ENCODE assay signal across 9 cellular contexts in genomic region chr5:132012385-132013005, GRCh38. TPM values are rescaled to one million over a fixed set of nuclear protein-coding genes. Genes with fewer than 3 reads are reported as not detected.
DNase-seq lines count a peak whose midpoint lies in the region; ATAC-seq, FAIRE-seq and TF ChIP-seq lines count a peak whose summit lies in the region.
"Had no signal": no experiment of that assay in that cellular context is flagged by ENCODE, and none has a peak within 500 bp of the region (broad histone marks: within the 10 kb centered on the region; RNA-seq: fewer than 3 reads in every experiment).

No MANE protein-coding gene starts in this region.

- H3K36me3 Mint-ChIP-seq in CD4-positive, alpha-beta T cell (ENCODE audit: low read depth): no peaks in the 10 kb centered on the region

- peaks cover 15% of the 10 kb centered on the region; the same call in 1 of the 2 replicates for H4K20me1 ChIP-seq in K562 (replicated peaks; ENCODE audit: control insufficient read depth, insufficient read depth, low read length)

- no peak overlapping the region for H3K4me2 ChIP-seq in K562 (ENCODE audit: insufficient read depth, low read length)

- no peak overlapping the region for H3K27ac ChIP-seq in CD4-positive, alpha-beta T cell (ENCODE audit: low read depth, low read length)
- no peak overlapping the region for H3K27ac ChIP-seq in K562 (ENCODE audit: extremely low read depth, low read depth, low read length)
- H3K27ac ChIP-seq in kidney (ENCODE audit: low read depth in 2 of 2, low read length in 2 of 2): no peak overlapping the region
- no peak overlapping the region for H3K27ac ChIP-seq in transverse colon
- H3K27ac ChIP-seq: ascending aorta had no signal

- no peak overlapping the region for H3K4me3 ChIP-seq in MG63
- H3K4me3 ChIP-seq in K562: no peak overlapping the region
- no peak overlapping the region for H3K4me3 ChIP-seq in kidney (ENCODE audit: low read length in 2 of 2)
- H3K4me3 ChIP-seq in transverse colon: no peak overlapping the region

- H3K9me3 ChIP-seq in CD4-positive, alpha-beta T cell (ENCODE audit: control insufficient read depth, low read length): no peaks in the 10 kb centered on the region
- H3K9me3 ChIP-seq in MG63: no peaks in the 10 kb centered on the region
- no peaks in the 10 kb centered on the region for H3K9me3 ChIP-seq in K562 (replicated peaks; ENCODE audit: control insufficient read depth, insufficient read depth, low read depth, low read length)
- no peaks in the 10 kb centered on the region for H3K9me3 ChIP-seq in kidney (ENCODE audit: control insufficient read depth in 1 of 2, low read length in 2 of 2)
- no peaks in the 10 kb centered on the region for H3K9me3 ChIP-seq in transverse colon
- H3K9me3 ChIP-seq: ascending aorta had no signal

- H3K9me1 ChIP-seq in K562 (ENCODE audit: control insufficient read depth, insufficient read depth, low read length): no peaks in the 10 kb centered on the region

- H3K36me3 ChIP-seq in MG63 (no peaks in the 10 kb centered on the region), K562 (ENCODE audit: control insufficient read depth, insufficient read depth, low read length) (no peaks in the 10 kb centered on the region), kidney (ENCODE audit: control insufficient read depth in 1 of 2, insufficient read depth in 2 of 2, low read length in 2 of 2) (no peaks in the 10 kb centered on the region), transverse colon (no peaks in the 10 kb centered on the region)
- H3K36me3 ChIP-seq: ascending aorta had no signal

- POLR2A ChIA-PET in CD4-positive, alpha-beta T cell (lab: Charles Lee): no interaction called here
- POLR2A ChIA-PET in K562 (lab: Yijun Ruan, JAX): interaction anchor here (0.9 kb wide), 1 partner anchor 9 kb away, joined by 5 read pairs; no protein-coding TSS in a partner anchor

- TF ChIP-seq RAD21 in K562 (CRISPR knock-in tag; conservative IDR thresholded peaks at IDR 0.05 in 1 of 2, IDR thresholded peaks at IDR 0.05 in 1 of 2): no peak

- peaks cover 40% of the 10 kb centered on the region for H3K4me1 Mint-ChIP-seq in CD4-positive, alpha-beta T cell (ENCODE audit: low read depth)

- in situ Hi-C loops in K562 (cut with MboI) (loop anchor here (25.0 kb wide), 1 partner anchor 575 kb away; no protein-coding TSS in a partner anchor), transverse colon (cut with MboI; ENCODE audit: low pct_ligation_motif_present in 1 of 4, low pct_unique_long_range_greater_than_20kb in 1 of 4, low sequenced_read_pairs in 3 of 4) (loop anchor here in 1 of 4 donors (25.0 kb wide), 1 partner anchor 575 kb away; no protein-coding TSS in a partner anchor)

- intact Hi-C loops in CD4-positive, alpha-beta T cell (cut with DNase I, micrococcal nuclease): no loop called here
- intact Hi-C loops in K562 (cut with micrococcal nuclease): no loop called here
- intact Hi-C loops in kidney (cut with DNase I): no loop called here
- intact Hi-C loops in transverse colon (cut with DNase I; ENCODE audit: low total_unique reads): no loop called here

- no peak for TF ChIP-seq POLR2A in K562 (conservative IDR thresholded peaks at IDR 0.05)
- TF ChIP-seq POLR2A in transverse colon (IDR thresholded peaks at IDR 0.05): no peak

- WGBS in K562 (ENCODE audit: insufficient coverage, low coverage, missing lambda C conversion rate): 19% methylated on average over 7 of the region's 7 CpGs
- WGBS in transverse colon (ENCODE audit: low coverage in 1 of 2), 2 donors: 59% methylated on average over 7 of the region's 7 CpGs; no CpG with 5 or more reads in 1 of the 2 donors

- DNase-seq in CD4-positive, alpha-beta T cell: peak in 1 of 10 experiments; percentile 33
- DNase-seq in MG63 (peak; percentile 54), K562 (ENCODE audit: extremely low read depth in 1 of 4, low spot score in 3 of 4) (peak; percentile 40 to 63 (median 50)), kidney (peak; percentile 68), transverse colon (peak; percentile 7), T-helper 9 cell (no peak), germinal center (ENCODE audit: low spot score) (no peak), NCI-H82 treated with DMSO at 0.1 percent for 48 hours (lab: John Stamatoyannopoulos, UW; ENCODE audit: unreplicated experiment) (no peak)

- no peak overlapping the region for H3K9ac ChIP-seq in K562 (ENCODE audit: insufficient read depth in 1 of 2, low read depth in 2 of 2, low read length in 2 of 2)
- H3K9ac ChIP-seq in kidney (ENCODE audit: low read length in 2 of 2): no peak overlapping the region

- CTCF ChIA-PET in CD4-positive, alpha-beta T cell (lab: Charles Lee): no interaction called here
- CTCF ChIA-PET in K562 (lab: Yijun Ruan, JAX; ENCODE audit: low intra/inter-chr PET ratio): no interaction called here

- H3K27me3 Mint-ChIP-seq in CD4-positive, alpha-beta T cell: peaks cover 59% of the 10 kb centered on the region

- no peaks in the 10 kb centered on the region for H3K79me2 ChIP-seq in K562 (ENCODE audit: control insufficient read depth, insufficient read depth, low read length)

- ATAC-seq in CD4-positive, alpha-beta T cell (ENCODE audit: poor library complexity): no peak
- ATAC-seq in K562: peak; percentile 60

- H3K4me3 Mint-ChIP-seq in CD4-positive, alpha-beta T cell: peak overlapping the region; percentile 85

- peaks cover 11% of the 10 kb centered on the region for H3K27me3 ChIP-seq in CD4-positive, alpha-beta T cell (ENCODE audit: control insufficient read depth, insufficient read depth, low read length)
- H3K27me3 ChIP-seq in MG63: peaks cover 21% of the 10 kb centered on the region
- peaks cover 10 to 24% of the 10 kb centered on the region in 2 experiments; a peak in 4 of 5 replicates for H3K27me3 ChIP-seq in K562 (ENCODE audit: control insufficient read depth in 2 of 2, insufficient read depth in 2 of 2, low read length in 2 of 2)
- peaks cover 61% of the 10 kb centered on the region for H3K27me3 ChIP-seq in transverse colon

- H2AFZ ChIP-seq in K562 (ENCODE audit: low read depth, low read length): no peak overlapping the region

- no peaks in the 10 kb centered on the region for H3K9me3 Mint-ChIP-seq in CD4-positive, alpha-beta T cell

- FAIRE-seq in K562 (lab: Jason Lieb, UNC) (peak; percentile 59), kidney (lab: Jason Lieb, UNC) (no peak)

- H3K4me1 ChIP-seq in K562 (replicated peaks in 1 of 2; ENCODE audit: control insufficient read depth in 2 of 2, insufficient read depth in 2 of 2, low read length in 2 of 2): peaks cover 8 to 14% of the 10 kb centered on the region in 2 experiments; a peak in 4 of 5 replicates
- H3K4me1 ChIP-seq in kidney (ENCODE audit: control insufficient read depth in 1 of 2, insufficient read depth in 1 of 2, low read depth in 1 of 2, low read length in 2 of 2): peaks cover 0 to 5% of the 10 kb centered on the region in 2 donors
- H3K4me1 ChIP-seq in transverse colon: peaks cover 5 to 8% (median 6%) of the 10 kb centered on the region in 4 donors

- TF ChIP-seq EP300 in K562 (IDR thresholded peaks at IDR 0.05; ENCODE audit: low read length) (no peak), transverse colon (IDR thresholded peaks at IDR 0.05; ENCODE audit: low read depth) (no peak)

- no peak for TF ChIP-seq CTCF in CD4-positive, alpha-beta T cell (IDR thresholded peaks at IDR 0.05)
- TF ChIP-seq CTCF in K562 (IDR thresholded peaks at IDR 0.05 in 2 of 3, conservative IDR thresholded peaks at IDR 0.05 in 1 of 3; ENCODE audit: insufficient read depth in 2 of 3, low read depth in 1 of 3, low read length in 3 of 3) (no peak), kidney (IDR thresholded peaks at IDR 0.05; ENCODE audit: borderline replicate concordance, extremely low read depth, insufficient read depth) (no peak), transverse colon (IDR thresholded peaks at IDR 0.05) (no peak)

- no peak overlapping the region for H3K27ac Mint-ChIP-seq in CD4-positive, alpha-beta T cell

- BruUV-seq in K562 (replicated peaks; lab: Mats Ljungman, UMichigan): no TSS peak

RNA-seq across cellular contexts. Expression of gene ACSL6, which starts 1.0 kb away (rescaled TPM):
- total RNA-seq in CD4-positive, alpha-beta T cell: 10 to 100 TPM; 13.9 to 17.6 TPM
- 1.1 TPM in 1 of 2 replicates, not detected in the other for total RNA-seq in MG63 (2014; rRNA removed; shearing (Covaris generic); ENCODE audit: low replicate concordance)
- total RNA-seq in K562 (2011; cell fraction: chromatin; rRNA removed; ENCODE audit: low replicate concordance): 3.9 and 10.0 TPM in 2 replicates
- 3.8 and 4.5 TPM in 2 replicates for total RNA-seq in K562 (2011; cell fraction: nucleolus; rRNA removed)
- 5.1 and 6.0 TPM in 2 replicates for total RNA-seq in K562 (2011; cell fraction: nucleoplasm; rRNA removed)
- total RNA-seq in K562 (2014; rRNA removed) (0.50 and 0.73 TPM in 2 replicates), K562 (2014; rRNA removed; fragmentation: Illumina TruSeq; extraction: Trizol) (0.62 and 1.0 TPM in 2 replicates), K562 (2015; rRNA removed; fragmentation: Illumina TruSeq; extraction: Trizol) (0.60 and 0.69 TPM in 2 replicates), K562 (2021) (1.5 and 1.6 TPM in 2 replicates), kidney (1.4 TPM), transverse colon (under 1 TPM in 2 of 4 donors, not detected in 2; 0.41 to 0.64 TPM)
- polyA plus RNA-seq in K562 (2011; rRNA removed) (1.0 and 1.2 TPM in 2 replicates), K562 (2014; fragmentation: Illumina TruSeq; extraction: Trizol) (0.82 and 1.00 TPM in 2 replicates), K562 (2014; fragmentation: Nextera tagmentation; extraction: Ambion mirVana) (under 1 TPM; 0.62 to 0.75 TPM), K562 (2014; rRNA removed) (0.62 and 0.69 TPM in 2 replicates), kidney (ENCODE audit: insufficient read depth, low read depth, low replicate concordance) (2.1 TPM)
- 0.47 and 0.69 TPM in 2 replicates for polyA plus RNA-seq in K562 (2011; cell fraction: cytosol; rRNA removed)
- polyA plus RNA-seq in K562 (2011; cell fraction: nucleus; rRNA removed): 4.9 and 7.1 TPM in 2 replicates
- 0.65 and 1.1 TPM in 2 replicates for polyA plus RNA-seq in K562 (2012)
- polyA minus RNA-seq in K562 (2011; rRNA and poly(A)+ RNA removed): 0.45 and 0.95 TPM in 2 replicates
- polyA minus RNA-seq in K562 (2011; cell fraction: cytosol; rRNA and poly(A)+ RNA removed): 0.95 TPM in 1 of 2 replicates, not detected in the other
- polyA minus RNA-seq in K562 (2011; cell fraction: nucleus; rRNA and poly(A)+ RNA removed): 1.9 and 2.3 TPM in 2 replicates

RNA-seq across cellular contexts. Expression of gene IL3, which starts 48.0 kb away (rescaled TPM):
- total RNA-seq in CD4-positive, alpha-beta T cell: not detected
- not detected in 2 replicates for total RNA-seq in MG63 (2014; rRNA removed; shearing (Covaris generic); ENCODE audit: low replicate concordance)
- total RNA-seq in K562 (2011; cell fraction: chromatin; rRNA removed; ENCODE audit: low replicate concordance): not detected in 2 replicates
- not detected in 2 replicates for total RNA-seq in K562 (2011; cell fraction: nucleolus; rRNA removed)
- total RNA-seq in K562 (2011; cell fraction: nucleoplasm; rRNA removed): not detected in 2 replicates
- total RNA-seq in K562 (2014; rRNA removed) (not detected in 2 replicates), K562 (2014; rRNA removed; fragmentation: Illumina TruSeq; extraction: Trizol) (not detected in 2 replicates), K562 (2015; rRNA removed; fragmentation: Illumina TruSeq; extraction: Trizol) (not detected in 2 replicates), K562 (2021) (not detected in 2 replicates), kidney (not detected), transverse colon (not detected)
- polyA plus RNA-seq in K562 (2011; rRNA removed) (not detected in 2 replicates), K562 (2014; fragmentation: Illumina TruSeq; extraction: Trizol) (not detected in 2 replicates), K562 (2014; fragmentation: Nextera tagmentation; extraction: Ambion mirVana) (not detected), K562 (2014; rRNA removed) (not detected in 2 replicates), kidney (ENCODE audit: insufficient read depth, low read depth, low replicate concordance) (not detected)
- not detected in 2 replicates for polyA plus RNA-seq in K562 (2011; cell fraction: cytosol; rRNA removed)
- polyA plus RNA-seq in K562 (2011; cell fraction: nucleus; rRNA removed): not detected in 2 replicates
- polyA plus RNA-seq in K562 (2012): 0.08 and 0.12 TPM in 2 replicates
- polyA minus RNA-seq in K562 (2011; rRNA and poly(A)+ RNA removed): not detected in 2 replicates
- not detected in 2 replicates for polyA minus RNA-seq in K562 (2011; cell fraction: cytosol; rRNA and poly(A)+ RNA removed)
- not detected in 2 replicates for polyA minus RNA-seq in K562 (2011; cell fraction: nucleus; rRNA and poly(A)+ RNA removed)
- total RNA-seq: ascending aorta had no signal

Comparison
In these comparisons a context has a peak if more than half of its experiments do, and no peak if none do; other contexts are left out.
1. DNase-seq: peak in MG63 (single experiment), K562 (4 of 4), kidney (single experiment) and transverse colon (single experiment); none in T-helper 9 cell (single experiment), germinal center (single experiment) and NCI-H82 treated with DMSO at 0.1 percent for 48 hours (single experiment).